ENCODE assay signal across 9 cellular contexts in genomic region chr5:112691758-112692157, GRCh38. TPM values are rescaled to one million over a fixed set of nuclear protein-coding genes. Genes with fewer than 3 reads are reported as not detected.
A peak's percentile ranks its signal among the peaks of the same experiment; 100 is the strongest.
DNase-seq lines count a peak whose midpoint lies in the region; ATAC-seq, FAIRE-seq and TF ChIP-seq lines count a peak whose summit lies in the region.
"Had no signal": no experiment of that assay in that cellular context is flagged by ENCODE, and none has a peak within 500 bp of the region (broad histone marks: within the 10 kb centered on the region; RNA-seq: fewer than 3 reads in every experiment).

No MANE protein-coding gene starts in this region.

- TF ChIP-seq POLR2A in body of pancreas (IDR thresholded peaks at IDR 0.05), result no peak
- no peak for TF ChIP-seq POLR2A in GM18505 (IDR thresholded peaks at IDR 0.05; ENCODE audit: borderline replicate concordance, extremely low read depth, insufficient read depth, insufficient read length)

- H3K27ac ChIP-seq in body of pancreas (no peak overlapping the region), pancreas (no peak overlapping the region)
- H3K27ac ChIP-seq: SJCRH30 had no signal

- peak in 6 of 7 experiments; percentile 16 to 48 (median 38) for TF ChIP-seq CTCF in body of pancreas (IDR thresholded peaks at IDR 0.05)
- no peak for TF ChIP-seq CTCF in pancreas (IDR thresholded peaks at IDR 0.05)

- H3K27me3 ChIP-seq in body of pancreas, result no peaks in the 10 kb centered on the region
- no peaks in the 10 kb centered on the region for H3K27me3 ChIP-seq in pancreas
- H3K27me3 ChIP-seq: SJCRH30 had no signal

- intact Hi-C loops in body of pancreas (cut with DNase I) (no loop called here), pancreas (cut with DNase I) (no loop called here)

- H3K9me3 ChIP-seq in body of pancreas (no peaks in the 10 kb centered on the region), pancreas (no peaks in the 10 kb centered on the region)
- H3K9me3 ChIP-seq: SJCRH30 had no signal

- DNase-seq in activated T-cell treated with anti-CD3 and anti-CD28 coated beads for 4 hours (peak; percentile 5), M059J (ENCODE audit: low read depth) (peak; percentile 33), body of pancreas (peak; percentile 17 to 44 (median 38)), pancreas (no peak), C1 segment of cervical spinal cord (lab: John Stamatoyannopoulos, UW) (no peak)
- DNase-seq in activated T-cell treated with anti-CD3 and anti-CD28 coated beads, Interleukin-2, amount 50 U/mL, for 1 hour, result no peak
- DNase-seq: SJCRH30 had no signal

- H3K4me1 ChIP-seq in body of pancreas, result no peaks in the 10 kb centered on the region
- no peaks in the 10 kb centered on the region for H3K4me1 ChIP-seq in pancreas

- FAIRE-seq in pancreas (lab: Jason Lieb, UNC), result no peak

- 48 to 76% methylated on average over 2 to 3 of the region's 3 CpGs for WGBS in body of pancreas, 2 donors
- 40 to 57% methylated on average over 3 of the region's 3 CpGs for WGBS in pancreas, 2 donors

- ATAC-seq in body of pancreas (no peak), pancreas (peak in 3 of 4 donors; percentile 40 to 61 (median 40)), GM18505 (IDR thresholded peaks at IDR 0.05; ENCODE audit: unreplicated experiment) (no peak), GM21381 (IDR thresholded peaks at IDR 0.05; ENCODE audit: unreplicated experiment) (no peak)

- H3K4me3 ChIP-seq in body of pancreas (no peak overlapping the region), pancreas (no peak overlapping the region)
- H3K4me3 ChIP-seq: SJCRH30 had no signal

- H3K36me3 ChIP-seq in body of pancreas (replicated peaks in 1 of 2; ENCODE audit: insufficient read depth in 1 of 2, low read depth in 2 of 2), result no peaks in the 10 kb centered on the region
- H3K36me3 ChIP-seq in pancreas, result no peaks in the 10 kb centered on the region

RNA-seq across cellular contexts. Expression of gene APC, which starts 45.9 kb away (rescaled TPM):
- 18.7 and 28.1 TPM in 2 replicates for total RNA-seq in M059J (2014; rRNA removed; shearing (Covaris generic))
- total RNA-seq in body of pancreas (10 to 100 TPM; 27.5 to 75.8 TPM), pancreas (10 to 100 TPM; 11.7 to 24.0 (median 16.5) TPM)
- 1 to 10 TPM; 4.2 to 4.3 TPM for polyA plus RNA-seq in pancreas

Comparison
In these comparisons a context has a peak if more than half of its experiments do, and no peak if none do; other contexts are left out.
1. DNase-seq: peak in activated T-cell treated with anti-CD3 and anti-CD28 coated beads for 4 hours (single experiment), M059J (single experiment) and body of pancreas (4 of 4); none in activated T-cell treated with anti-CD3 and anti-CD28 coated beads, Interleukin-2, amount 50 U/mL, for 1 hour (single experiment), pancreas (0 of 6) and C1 segment of cervical spinal cord (0 of 14).
2. ATAC-seq: peak in pancreas (3 of 4); none in body of pancreas (single experiment), GM18505 (single experiment) and GM21381 (single experiment).
3. CTCF ChIP-seq: peak in body of pancreas (6 of 7); none in pancreas (0 of 4).